In genomic region chr1:50959303-50959912, GRCh38 we compare ENCODE assay signal across 8 cellular contexts. TPM values are rescaled to one million over a fixed set of nuclear protein-coding genes. Genes with fewer than 3 reads are reported as not detected.
DNase-seq lines count a peak whose midpoint lies in the region; ATAC-seq, FAIRE-seq and TF ChIP-seq lines count a peak whose summit lies in the region.

No MANE protein-coding gene starts in this region.

- POLR2A ChIA-PET in GM12878 (lab: Charles Lee), result no interaction called here

- TF ChIP-seq POLR2A in GM12878 (IDR thresholded peaks at IDR 0.05; ENCODE audit: low read depth, low read length), result no peak
- no peak for TF ChIP-seq POLR2A in stomach (IDR thresholded peaks at IDR 0.05)

- DNase-seq in NCI-H146 (lab: John Stamatoyannopoulos, UW) (peak; percentile 39), NCI-H146 treated with DMSO at 0.1 percent for 48 hours (lab: John Stamatoyannopoulos, UW; ENCODE audit: unreplicated experiment) (no peak), GM23248 (peak; percentile 74), NCI-H748 (lab: John Stamatoyannopoulos, UW; ENCODE audit: unreplicated experiment) (peak; percentile 64), GM12878 (ENCODE audit: low read depth, low spot score) (no peak), kidney glomerular epithelial cell (lab: John Stamatoyannopoulos, UW) (peak; percentile 32), stomach (no peak), HTR-8/SVneo (ENCODE audit: insufficient read length, low spot score) (no peak)

- no peak for TF ChIP-seq RAD21 in GM12878 (IDR thresholded peaks at IDR 0.05; ENCODE audit: insufficient read depth, low read depth, low read length)

- peaks cover 5% of the 10 kb centered on the region; the same call in 1 of the 2 replicates for H3F3A ChIP-seq in GM23248 (ENCODE audit: insufficient read depth)

- no TSS peak for BruUV-seq in GM12878 (replicated peaks; lab: Mats Ljungman, UMichigan)

- TF ChIP-seq CTCF in GM12878 (IDR thresholded peaks at IDR 0.05 in 2 of 3, conservative IDR thresholded peaks at IDR 0.05 in 1 of 3; ENCODE audit: control insufficient read depth in 2 of 3, extremely low read depth in 1 of 3, insufficient read depth in 1 of 3, low read depth in 3 of 3, low read length in 3 of 3) (no peak), stomach (IDR thresholded peaks at IDR 0.05) (no peak)

- H3K9ac ChIP-seq in GM23248 (peak overlapping the region; percentile 82), GM12878 (ENCODE audit: control insufficient read depth, insufficient read depth, low read length) (peak overlapping the region; percentile 92)

- no peak for FAIRE-seq in GM12878 (lab: Jason Lieb, UNC)
- FAIRE-seq in HTR-8/SVneo (lab: Jason Lieb, UNC), result no peak

- intact Hi-C loops in GM12878 (cut with micrococcal nuclease; ENCODE audit: unreplicated experiment), result no loop called here
- intact Hi-C loops in stomach (cut with DNase I; ENCODE audit: low total_unique reads), result no loop called here

- H2AFZ ChIP-seq in GM23248 (peak overlapping the region; percentile 97), GM12878 (ENCODE audit: control insufficient read depth, low read depth, low read length) (peak overlapping the region; percentile 84)

- H3K27me3 ChIP-seq in GM23248 (replicated peaks; ENCODE audit: insufficient read depth) (no peaks in the 10 kb centered on the region), GM12878 (replicated peaks in 1 of 2; ENCODE audit: control insufficient read depth in 2 of 2, insufficient read depth in 2 of 2, low read length in 1 of 2) (no peaks in the 10 kb centered on the region), stomach (no peaks in the 10 kb centered on the region)

- in situ Hi-C loops in GM23248 (cut with MboI), result no loop called here
- in situ Hi-C loops in GM12878 (cut with MboI), result no loop called here

- CTCF ChIA-PET in GM12878 (lab: Yijun Ruan, JAX), result interaction anchor here (1.2 to 1.3 kb wide), 2 partner anchors 9 to 29 kb away, joined by 5 read pairs; no protein-coding TSS in a partner anchor

- ATAC-seq in GM12878, result peak; percentile 8; the same call in 2 of the 3 replicates

- H3K9me3 ChIP-seq in GM23248 (ENCODE audit: low read depth) (no peaks in the 10 kb centered on the region), GM12878 (replicated peaks; ENCODE audit: control insufficient read depth, insufficient read depth, low read length) (no peaks in the 10 kb centered on the region), stomach (no peaks in the 10 kb centered on the region)

- no peaks in the 10 kb centered on the region for H3K36me3 ChIP-seq in GM23248 (ENCODE audit: low read depth)
- no peaks in the 10 kb centered on the region for H3K36me3 ChIP-seq in GM12878 (ENCODE audit: control insufficient read depth in 2 of 2, insufficient read depth in 2 of 2, low read length in 1 of 2)
- H3K36me3 ChIP-seq in stomach, result no peaks in the 10 kb centered on the region

- TF ChIP-seq EP300 in GM12878 (IDR thresholded peaks at IDR 0.05; ENCODE audit: borderline replicate concordance in 1 of 2, control insufficient read depth in 1 of 2, low read depth in 2 of 2, low read length in 2 of 2), result no peak
- no peak for TF ChIP-seq EP300 in stomach (IDR thresholded peaks at IDR 0.05)

- WGBS in GM23248 (ENCODE audit: low coverage in 1 of 2, low lambda C conversion rate in 2 of 2, missing lambda C conversion rate in 2 of 2), 2 experiments, result 1 to 3% methylated on average over 30 to 33 of the region's 38 CpGs
- WGBS in GM12878 (ENCODE audit: insufficient coverage, insufficient replicate concordance, low lambda C conversion rate, missing lambda C conversion rate), result 2% methylated on average over 27 of the region's 38 CpGs
- whole genome bisulfite sequencing in stomach, 5 donors, result 0 to 1% (median 0%) methylated on average over 24 to 38 of the region's 38 CpGs

- SMC1A ChIA-PET in GM12878 (lab: Charles Lee; ENCODE audit: uncharacterized antibody, unreplicated experiment), result interaction anchor here (0.6 to 3.0 kb wide), 4 partner anchors 13 to 120 kb away, joined by 3 to 18 read pairs (median 3); no protein-coding TSS in a partner anchor

- RAD21 ChIA-PET in GM12878 (lab: Charles Lee; ENCODE audit: unreplicated experiment), result no interaction called here

- H4K20me1 ChIP-seq in GM23248 (ENCODE audit: insufficient read depth), result peaks cover 3% of the 10 kb centered on the region; the same call in 1 of the 2 replicates
- no peaks in the 10 kb centered on the region for H4K20me1 ChIP-seq in GM12878 (ENCODE audit: control insufficient read depth, insufficient read depth)

- H3K4me3 ChIP-seq in GM23248 (peak overlapping the region; percentile 91), GM12878 (peak overlapping the region; percentile 92), stomach (peak overlapping the region; percentile 70 to 88 (median 80))

- H3K9me2 ChIP-seq in GM23248 (ENCODE audit: insufficient read depth), result no peaks in the 10 kb centered on the region

- H3K4me1 ChIP-seq in GM23248 (ENCODE audit: insufficient read depth) (peaks cover 7% of the 10 kb centered on the region; the same call in 1 of the 2 replicates), GM12878 (ENCODE audit: control insufficient read depth, insufficient read depth, low read length) (peaks cover 3% of the 10 kb centered on the region; the same call in 1 of the 2 replicates), stomach (peaks cover 14 to 45% (median 30%) of the 10 kb centered on the region in 4 donors)

- H3K79me2 ChIP-seq in GM23248 (ENCODE audit: insufficient read depth) (peaks cover 52% of the 10 kb centered on the region), GM12878 (ENCODE audit: control insufficient read depth, insufficient read depth, low read length) (peaks cover 38% of the 10 kb centered on the region)

- peak overlapping the region; percentile 40 for H3K27ac ChIP-seq in GM23248
- H3K27ac ChIP-seq in GM12878 (ENCODE audit: control insufficient read depth, insufficient read depth), result peak overlapping the region; percentile 79
- H3K27ac ChIP-seq in stomach, result peak overlapping the region; percentile 86 to 93 (median 89)

- H3K4me2 ChIP-seq in GM23248 (ENCODE audit: unreplicated experiment), result peak overlapping the region; percentile 95
- H3K4me2 ChIP-seq in GM12878 (ENCODE audit: control insufficient read depth, insufficient read depth), result peak overlapping the region; percentile 78

TF ChIP-seq in GM12878, 131 proteins besides CTCF, POLR2A, EP300 and RAD21 (continues in another document):
- TF ChIP-seq PAX5 (IDR thresholded peaks at IDR 0.05; ENCODE audit: borderline replicate concordance, low read depth, low read length) (no peak), LARP7 (IDR thresholded peaks at IDR 0.05) (no peak), ZZZ3 (IDR thresholded peaks at IDR 0.05; ENCODE audit: control insufficient read depth, insufficient read length, low read depth) (no peak), ZSCAN29 (IDR thresholded peaks at IDR 0.05) (no peak)
- TF ChIP-seq, protein P1, sequence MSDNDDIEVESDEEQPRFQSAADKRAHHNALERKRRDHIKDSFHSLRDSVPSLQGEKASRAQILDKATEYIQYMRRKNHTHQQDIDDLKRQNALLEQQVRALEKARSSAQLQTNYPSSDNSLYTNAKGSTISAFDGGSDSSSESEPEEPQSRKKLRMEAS (IDR thresholded peaks at IDR 0.05; ENCODE audit: low read depth, low read length), result no peak

RNA-seq across cellular contexts. Expression of gene FAF1, which starts 0.7 kb away (rescaled TPM):
- total RNA-seq in GM23248 (2014; rRNA removed; shearing (Covaris generic)), result 49.1 and 53.9 TPM in 2 replicates
- polyA plus RNA-seq in GM23248 (2016; fragmentation: Nextera tagmentation; extraction: Ambion mirVana), result 7.2 and 9.5 TPM in 2 replicates
- total RNA-seq in GM12878 (2013; cell fraction: nucleolus; rRNA removed), result 115 and 130 TPM in 2 replicates
- total RNA-seq in GM12878 (2014; rRNA removed), result 22.8 and 34.3 TPM in 2 replicates
- 44.7 and 45.5 TPM in 2 replicates for total RNA-seq in GM12878 (2014; rRNA removed; fragmentation: Illumina TruSeq; extraction: Trizol)
- 53.4 and 54.5 TPM in 2 replicates for total RNA-seq in GM12878 (2021)
- polyA plus RNA-seq in GM12878 (2011; ENCODE audit: low read depth), result 29.9 TPM
- 33.0 and 37.9 TPM in 2 replicates for polyA plus RNA-seq in GM12878 (2011; rRNA removed)
- 14.3 and 20.9 TPM in 2 replicates for polyA plus RNA-seq in GM12878 (2011; cell fraction: cytosol; rRNA removed)
- polyA plus RNA-seq in GM12878 (2011; cell fraction: nucleus; rRNA removed), result 14.8 and 17.6 TPM in 2 replicates
- 48.1 and 55.4 TPM in 2 replicates for polyA plus RNA-seq in GM12878 (2012)
- 53.6 and 63.4 TPM in 2 replicates for polyA plus RNA-seq in GM12878 (2014; fragmentation: Illumina TruSeq; extraction: Trizol)
- 10 to 100 TPM; 14.0 to 24.6 TPM for polyA plus RNA-seq in GM12878 (2014; fragmentation: Nextera tagmentation; extraction: Ambion mirVana)
- 16.0 and 18.6 TPM in 2 replicates for polyA plus RNA-seq in GM12878 (2014; rRNA removed)
- 10 to 100 TPM in 1 of 2 experiments, 1 to 10 TPM in 1; 8.6 to 11.5 TPM for polyA plus RNA-seq in GM12878 (2016; fragmentation: Nextera tagmentation; extraction: Ambion mirVana)
- 46.6 and 70.7 TPM in 2 replicates for polyA minus RNA-seq in GM12878 (2011; rRNA and poly(A)+ RNA removed)
- 12.2 and 30.4 TPM in 2 replicates for polyA minus RNA-seq in GM12878 (2011; cell fraction: cytosol; rRNA and poly(A)+ RNA removed)
- polyA minus RNA-seq in GM12878 (2011; cell fraction: nucleus; rRNA and poly(A)+ RNA removed), result 22.7 and 28.1 TPM in 2 replicates
- 100 to 1,000 TPM in 1 of 5 donors, 10 to 100 TPM in 4; 22.5 to 144 (median 61.0) TPM for total RNA-seq in stomach
- 10 to 100 TPM; 20.1 to 27.8 (median 23.2) TPM for polyA plus RNA-seq in stomach

RNA-seq across cellular contexts. Expression of gene CDKN2C, which starts 10.6 kb away (rescaled TPM):
- total RNA-seq in GM23248 (2014; rRNA removed; shearing (Covaris generic)), result 17.3 and 19.2 TPM in 2 replicates
- polyA plus RNA-seq in GM23248 (2016; fragmentation: Nextera tagmentation; extraction: Ambion mirVana) (11.7 and 12.6 TPM in 2 replicates), GM12878 (2011; rRNA removed) (11.7 and 12.5 TPM in 2 replicates), GM12878 (2014; fragmentation: Illumina TruSeq; extraction: Trizol) (3.3 and 6.4 TPM in 2 replicates), GM12878 (2014; fragmentation: Nextera tagmentation; extraction: Ambion mirVana) (1 to 10 TPM; 3.3 to 3.6 TPM), GM12878 (2014; rRNA removed) (8.2 and 8.6 TPM in 2 replicates), GM12878 (2016; fragmentation: Nextera tagmentation; extraction: Ambion mirVana) (1 to 10 TPM; 4.1 to 4.5 TPM), stomach (10 to 100 TPM in 2 of 3 donors, 1 to 10 TPM in 1; 9.7 to 14.1 (median 12.5) TPM)
- 0.23 and 0.88 TPM in 2 replicates for total RNA-seq in GM12878 (2013; cell fraction: nucleolus; rRNA removed)
- total RNA-seq in GM12878 (2014; rRNA removed) (8.2 and 8.8 TPM in 2 replicates), GM12878 (2014; rRNA removed; fragmentation: Illumina TruSeq; extraction: Trizol) (5.6 and 6.8 TPM in 2 replicates), GM12878 (2021) (7.2 and 8.5 TPM in 2 replicates), stomach (10 to 100 TPM in 2 of 5 donors, 1 to 10 TPM in 3; 3.5 to 11.7 (median 9.4) TPM)
- 14.5 TPM for polyA plus RNA-seq in GM12878 (2011; ENCODE audit: low read depth)
- 10.6 and 12.5 TPM in 2 replicates for polyA plus RNA-seq in GM12878 (2011; cell fraction: cytosol; rRNA removed)
- 6.3 and 8.3 TPM in 2 replicates for polyA plus RNA-seq in GM12878 (2011; cell fraction: nucleus; rRNA removed)
- polyA plus RNA-seq in GM12878 (2012), result 23.3 and 24.0 TPM in 2 replicates
- 7.4 and 8.3 TPM in 2 replicates for polyA minus RNA-seq in GM12878 (2011; rRNA and poly(A)+ RNA removed)
- 4.1 and 6.8 TPM in 2 replicates for polyA minus RNA-seq in GM12878 (2011; cell fraction: cytosol; rRNA and poly(A)+ RNA removed)
- 8.5 and 9.9 TPM in 2 replicates for polyA minus RNA-seq in GM12878 (2011; cell fraction: nucleus; rRNA and poly(A)+ RNA removed)

Comparison
In these comparisons a context has a peak if more than half of its experiments do, and no peak if none do; other contexts are left out.
1. DNase-seq: peak in NCI-H146 (single experiment), GM23248 (single experiment), NCI-H748 (single experiment) and kidney glomerular epithelial cell (single experiment); none in NCI-H146 treated with DMSO at 0.1 percent for 48 hours (single experiment), GM12878 (single experiment), stomach (single experiment) and HTR-8/SVneo (single experiment).
2. Peak in every context shown above with its lines, with median percentiles within 50 percentile points of each other: H3K27ac ChIP-seq and H3K4me3 ChIP-seq.